Comparison of ENCODE assay signal across 31 cellular contexts in the genomic region with DNA sequence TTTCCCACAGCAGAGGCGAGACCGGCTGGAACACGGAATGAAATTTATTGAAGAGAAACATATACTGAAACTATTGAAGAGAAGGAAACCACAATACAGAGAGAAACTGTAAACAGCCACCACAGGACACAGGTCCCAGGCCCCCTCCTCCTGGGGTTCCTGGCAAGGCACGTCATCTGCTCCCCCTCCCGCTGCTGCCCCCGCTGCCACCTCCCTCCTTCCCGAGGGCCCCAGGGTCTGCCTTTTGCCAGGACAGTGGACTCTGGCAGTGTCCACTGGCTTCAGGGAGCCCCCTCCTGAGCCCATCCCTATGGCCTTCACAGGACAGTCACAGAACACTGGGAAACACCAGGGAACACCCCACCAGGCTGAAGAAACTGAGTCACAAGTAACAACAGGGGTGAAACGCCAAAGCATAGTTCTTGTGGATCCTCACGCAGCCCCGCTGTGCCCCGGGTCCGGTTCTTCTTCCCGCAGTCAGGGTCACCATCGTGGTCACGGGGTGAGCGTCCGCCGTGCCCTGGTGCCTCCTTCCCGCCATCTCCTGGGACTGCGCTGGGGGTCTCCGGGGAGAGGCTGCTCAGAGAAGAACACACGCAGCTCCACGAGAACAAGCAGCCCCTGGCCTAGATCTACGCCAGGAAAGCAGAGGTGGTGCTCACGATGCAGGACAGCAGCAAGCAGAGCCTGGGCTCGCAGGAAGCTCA. TPM values are rescaled to one million over a fixed set of nuclear protein-coding genes. Genes with fewer than 3 reads are reported as not detected.
DNase-seq lines count a peak whose midpoint lies in the region; ATAC-seq and TF ChIP-seq lines count a peak whose summit lies in the region.
"Had no signal": no experiment of that assay in that cellular context is flagged by ENCODE, and none has a peak within 500 bp of the region (broad histone marks: within the 10 kb centered on the region; RNA-seq: fewer than 3 reads in every experiment).

No MANE protein-coding gene starts in this region.

- H3K36me3 ChIP-seq in BLaER1 (no peaks in the 10 kb centered on the region), H7 (replicated peaks; ENCODE audit: control insufficient read depth, insufficient read depth, low read length) (no peaks in the 10 kb centered on the region)
- H3K36me3 ChIP-seq: BE2C, SJCRH30 had no signal

- peak overlapping the region; percentile 35 for H3K4me3 Mint-ChIP-seq in activated CD4-positive, alpha-beta T cell treated with anti-CD3 and anti-CD28 coated beads, Interleukin-2, amount 10 ng/mL, durations not matched to agents 24 days and 14 days
- H3K4me3 Mint-ChIP-seq in activated T-helper 17 cell treated with anti-CD3 and anti-CD28 coated beads, Interleukin-2, amount 50 U/mL, for 72 hours: no peak overlapping the region
- H3K4me3 Mint-ChIP-seq in osteocyte (ENCODE audit: unreplicated experiment): no peak overlapping the region
- H3K4me3 Mint-ChIP-seq: CD4-positive, CD25-positive, alpha-beta regulatory T cell had no signal

- H3K27me3 ChIP-seq in BLaER1: 0 out of 2 replicates have a peak, but pooled peaks cover 3% of the 10 kb centered on the region
- H3K27me3 ChIP-seq in H7 (ENCODE audit: control insufficient read depth, insufficient read depth, low read length): no peaks in the 10 kb centered on the region
- H3K27me3 ChIP-seq: BE2C, SJCRH30 had no signal

- H3K27me3 Mint-ChIP-seq in activated CD4-positive, alpha-beta T cell treated with anti-CD3 and anti-CD28 coated beads, Interleukin-2, amount 10 ng/mL, durations not matched to agents 24 days and 14 days: no peaks in the 10 kb centered on the region
- H3K27me3 Mint-ChIP-seq in activated T-helper 17 cell treated with anti-CD3 and anti-CD28 coated beads, Interleukin-2, amount 50 U/mL, for 72 hours: no peaks in the 10 kb centered on the region
- peaks cover 7% of the 10 kb centered on the region for H3K27me3 Mint-ChIP-seq in osteocyte (ENCODE audit: unreplicated experiment)
- H3K27me3 Mint-ChIP-seq: CD4-positive, CD25-positive, alpha-beta regulatory T cell had no signal

- H3K9me3 ChIP-seq in BLaER1: peaks cover 24% of the 10 kb centered on the region
- H3K9me3 ChIP-seq: BE2C, SJCRH30 had no signal

- no peaks in the 10 kb centered on the region; the same call in 1 of the 2 replicates for H4K20me1 ChIP-seq in BLaER1

- no peak overlapping the region for H3K27ac Mint-ChIP-seq in activated CD4-positive, alpha-beta T cell treated with anti-CD3 and anti-CD28 coated beads, Interleukin-2, amount 10 ng/mL, durations not matched to agents 24 days and 14 days
- H3K27ac Mint-ChIP-seq in activated T-helper 17 cell treated with anti-CD3 and anti-CD28 coated beads, Interleukin-2, amount 50 U/mL, for 72 hours: peak overlapping the region; percentile 36
- no peak overlapping the region for H3K27ac Mint-ChIP-seq in osteocyte (ENCODE audit: unreplicated experiment)
- H3K27ac Mint-ChIP-seq: IgD-negative memory B cell had no signal

- peak overlapping the region; percentile 74 for H3K4me2 ChIP-seq in BLaER1
- H3K4me2 ChIP-seq: KMS-11 had no signal

- H3K4me3 ChIP-seq in BLaER1 (no peak overlapping the region), H7 (ENCODE audit: insufficient read depth, low read depth, low read length) (no peak overlapping the region)
- H3K4me3 ChIP-seq: SJCRH30 had no signal

- TF ChIP-seq CTCF in GM20000 (IDR thresholded peaks at IDR 0.05; ENCODE audit: extremely low read depth, missing control alignments): no peak
- no peak for TF ChIP-seq CTCF in osteocyte (IDR thresholded peaks at IDR 0.05)

- peak; percentile 64 for DNase-seq in activated CD4-positive, alpha-beta T cell treated with anti-CD3 and anti-CD28 coated beads, Interleukin-2, amount 10 ng/mL, durations not matched to agents 24 days and 14 days
- no peak for DNase-seq in activated CD4-positive, alpha-beta T cell treated with anti-CD3 and anti-CD28 coated beads for 1 hour
- DNase-seq in H7 (peak; percentile 24), GM20000 (ENCODE audit: low spot score) (no peak), NCI-H748 (lab: John Stamatoyannopoulos, UW; ENCODE audit: unreplicated experiment) (no peak), osteocyte (ENCODE audit: extremely low spot score, unreplicated experiment) (no peak)
- DNase-seq: 8988T; ACHN; BE2C; CD4-positive, CD25-positive, alpha-beta regulatory T cell; DMS153; DND-41; NCI-H1048; NCI-H1417; NCI-H1694; NCI-H2081; NCI-H2171; NCI-H226; NCI-H510A treated with DMSO at 0.1 percent for 48 hours; NCI-H774; NK-92 treated with Interleukin-12 subunit alpha and Interleukin-12 subunit beta, amount 100 ng/mL, for 24 hours; PC-3; SJCRH30 had no signal

- H3K27ac ChIP-seq in BLaER1: 0 out of 2 replicates have a peak overlapping the region, but pooled peaks have one; percentile 4
- H3K27ac ChIP-seq: HL-60, KMS-11, SJCRH30 had no signal

- intact Hi-C loops in activated CD4-positive, alpha-beta T cell treated with anti-CD3 and anti-CD28 coated beads, Interleukin-2, amount 10 ng/mL, durations not matched to agents 24 days and 14 days (cut with micrococcal nuclease): no loop called here

- H3K36me3 Mint-ChIP-seq in activated CD4-positive, alpha-beta T cell treated with anti-CD3 and anti-CD28 coated beads, Interleukin-2, amount 10 ng/mL, durations not matched to agents 24 days and 14 days (ENCODE audit: low read depth): no peaks in the 10 kb centered on the region
- no peaks in the 10 kb centered on the region for H3K36me3 Mint-ChIP-seq in activated T-helper 17 cell treated with anti-CD3 and anti-CD28 coated beads, Interleukin-2, amount 50 U/mL, for 72 hours (ENCODE audit: low read depth)
- no peaks in the 10 kb centered on the region for H3K36me3 Mint-ChIP-seq in osteocyte (ENCODE audit: unreplicated experiment)
- H3K36me3 Mint-ChIP-seq: CD4-positive, CD25-positive, alpha-beta regulatory T cell; IgD-negative memory B cell had no signal

- H3K4me1 ChIP-seq in BLaER1: peaks cover 46% of the 10 kb centered on the region
- H3K4me1 ChIP-seq: BE2C, SJCRH30 had no signal

- ATAC-seq in activated T-helper 17 cell treated with anti-CD3 and anti-CD28 coated beads, Interleukin-2, amount 50 U/mL, for 72 hours (replicated peaks): peak; percentile 43
- ATAC-seq: HCT116, PC-3, SK-N-SH treated with all-trans-retinoic acid at 6 μM for 48 hours had no signal

- no peaks in the 10 kb centered on the region for H3K9me3 Mint-ChIP-seq in activated CD4-positive, alpha-beta T cell treated with anti-CD3 and anti-CD28 coated beads, Interleukin-2, amount 10 ng/mL, durations not matched to agents 24 days and 14 days
- H3K9me3 Mint-ChIP-seq in activated T-helper 17 cell treated with anti-CD3 and anti-CD28 coated beads, Interleukin-2, amount 50 U/mL, for 72 hours: no peaks in the 10 kb centered on the region
- peaks cover 7% of the 10 kb centered on the region for H3K9me3 Mint-ChIP-seq in osteocyte (ENCODE audit: unreplicated experiment)
- H3K9me3 Mint-ChIP-seq: IgD-negative memory B cell had no signal

- H3K9ac ChIP-seq in BLaER1: no peak overlapping the region
- H3K9ac ChIP-seq: KMS-11 had no signal

- peaks cover 16% of the 10 kb centered on the region for H3K4me1 Mint-ChIP-seq in activated CD4-positive, alpha-beta T cell treated with anti-CD3 and anti-CD28 coated beads, Interleukin-2, amount 10 ng/mL, durations not matched to agents 24 days and 14 days
- H3K4me1 Mint-ChIP-seq in activated T-helper 17 cell treated with anti-CD3 and anti-CD28 coated beads, Interleukin-2, amount 50 U/mL, for 72 hours: no peaks in the 10 kb centered on the region
- no peaks in the 10 kb centered on the region for H3K4me1 Mint-ChIP-seq in osteocyte (ENCODE audit: unreplicated experiment)

RNA-seq across cellular contexts. Expression of gene PNMA6E, which starts 5.4 kb away (rescaled TPM):
- not detected in 2 replicates for total RNA-seq in activated CD4-positive, alpha-beta T cell treated with anti-CD3 and anti-CD28 coated beads, Interleukin-2, amount 10 ng/mL, durations not matched to agents 24 days and 14 days
- not detected in 2 replicates for total RNA-seq in H7 (2014; rRNA removed; shearing (Covaris generic))
- total RNA-seq in activated T-helper 17 cell treated with anti-CD3 and anti-CD28 coated beads, Interleukin-2, amount 50 U/mL, for 72 hours: not detected
- not detected in 2 replicates for total RNA-seq in osteocyte
- total RNA-seq: CD4-positive, CD25-positive, alpha-beta regulatory T cell; H1; PC-3; SJCRH30 had no signal

RNA-seq across cellular contexts. Expression of gene ZFP92, which starts 15.5 kb away (rescaled TPM):
- total RNA-seq in activated CD4-positive, alpha-beta T cell treated with anti-CD3 and anti-CD28 coated beads, Interleukin-2, amount 10 ng/mL, durations not matched to agents 24 days and 14 days: 1.5 and 1.7 TPM in 2 replicates
- not detected in 2 replicates for total RNA-seq in H7 (2014; rRNA removed; shearing (Covaris generic))
- total RNA-seq in activated T-helper 17 cell treated with anti-CD3 and anti-CD28 coated beads, Interleukin-2, amount 50 U/mL, for 72 hours: 1 to 10 TPM; 2.0 to 2.8 TPM
- 0.05 TPM in 2 replicates for total RNA-seq in osteocyte
- total RNA-seq: PC-3, SJCRH30 had no signal

RNA-seq across cellular contexts. Expression of gene TREX2, which starts 50.1 kb away (rescaled TPM):
- 1.1 and 1.9 TPM in 2 replicates for total RNA-seq in activated CD4-positive, alpha-beta T cell treated with anti-CD3 and anti-CD28 coated beads, Interleukin-2, amount 10 ng/mL, durations not matched to agents 24 days and 14 days
- total RNA-seq in H7 (2014; rRNA removed; shearing (Covaris generic)): 0.11 and 1.8 TPM in 2 replicates
- 1 to 10 TPM; 2.5 TPM for total RNA-seq in activated T-helper 17 cell treated with anti-CD3 and anti-CD28 coated beads, Interleukin-2, amount 50 U/mL, for 72 hours
- total RNA-seq in osteocyte: 2.5 TPM in 2 replicates

Comparison
In these comparisons a context has a peak if more than half of its experiments do, and no peak if none do; other contexts are left out.
1. DNase-seq: peak in activated CD4-positive, alpha-beta T cell treated with anti-CD3 and anti-CD28 coated beads, Interleukin-2, amount 10 ng/mL, durations not matched to agents 24 days and 14 days (single experiment) and H7 (single experiment); none in activated CD4-positive, alpha-beta T cell treated with anti-CD3 and anti-CD28 coated beads for 1 hour (single experiment), GM20000 (single experiment), NCI-H748 (single experiment) and osteocyte (single experiment).